12 cellular contexts compared by ENCODE assay signal in genomic region chr2:174332607-174333001, GRCh38. TPM values are rescaled to one million over a fixed set of nuclear protein-coding genes. Genes with fewer than 3 reads are reported as not detected.
DNase-seq lines count a peak whose midpoint lies in the region; ATAC-seq and TF ChIP-seq lines count a peak whose summit lies in the region.
"Had no signal": no experiment of that assay in that cellular context is flagged by ENCODE, and none has a peak within 500 bp of the region (broad histone marks: within the 10 kb centered on the region; RNA-seq: fewer than 3 reads in every experiment).

No MANE protein-coding gene starts in this region.

- no peaks in the 10 kb centered on the region for H3K9me3 ChIP-seq in ES-I3 (ENCODE audit: control insufficient read depth, insufficient read depth, low read length)
- H3K9me3 ChIP-seq in Karpas-422 (ENCODE audit: low read length) = no peaks in the 10 kb centered on the region
- H3K9me3 ChIP-seq: esophagus squamous epithelium had no signal

- H3K27ac Mint-ChIP-seq in activated T-cell treated with anti-CD3 and anti-CD28 coated beads, Interleukin-2, amount 50 U/mL, for 72 hours = no peak overlapping the region
- no peak overlapping the region for H3K27ac Mint-ChIP-seq in neural crest cell (ENCODE audit: unreplicated experiment)

- H3K36me3 ChIP-seq in ES-I3 (ENCODE audit: insufficient read depth, low read length) = no peaks in the 10 kb centered on the region
- no peaks in the 10 kb centered on the region for H3K36me3 ChIP-seq in Karpas-422 (ENCODE audit: insufficient read depth, low read length)
- H3K36me3 ChIP-seq: esophagus squamous epithelium had no signal

- H3K27me3 Mint-ChIP-seq in activated T-cell treated with anti-CD3 and anti-CD28 coated beads, Interleukin-2, amount 50 U/mL, for 72 hours (ENCODE audit: low read depth) = peaks cover 77% of the 10 kb centered on the region
- H3K27me3 Mint-ChIP-seq in neural crest cell (ENCODE audit: low read depth) = peaks cover 98% of the 10 kb centered on the region

- no peak overlapping the region for H2AFZ ChIP-seq in Karpas-422 (ENCODE audit: low read length)

- H3K79me2 ChIP-seq in Karpas-422 (ENCODE audit: low read length) = no peaks in the 10 kb centered on the region

- peak overlapping the region; percentile 66; the same call in 1 of the 2 replicates for H3K4me3 ChIP-seq in Karpas-422 (ENCODE audit: low read length)
- H3K4me3 ChIP-seq: lung had no signal

- H3K27ac ChIP-seq in Karpas-422 (ENCODE audit: low read length) = no peak overlapping the region
- H3K27ac ChIP-seq: esophagus squamous epithelium had no signal

- peaks cover 14% of the 10 kb centered on the region for H3K4me1 ChIP-seq in ES-I3 (ENCODE audit: insufficient read depth, low read length)
- peaks cover 47% of the 10 kb centered on the region for H3K4me1 ChIP-seq in Karpas-422 (ENCODE audit: low read length)

- peak; percentile 12 for TF ChIP-seq CTCF in neural crest cell (conservative IDR thresholded peaks at IDR 0.05)

- peaks cover 39% of the 10 kb centered on the region for H3K4me1 Mint-ChIP-seq in activated T-cell treated with anti-CD3 and anti-CD28 coated beads, Interleukin-2, amount 50 U/mL, for 72 hours (ENCODE audit: low read depth)
- peaks cover 58% of the 10 kb centered on the region for H3K4me1 Mint-ChIP-seq in neural crest cell

- H3K9me2 ChIP-seq in Karpas-422 (replicated peaks; ENCODE audit: insufficient read depth, low read length) = no peaks in the 10 kb centered on the region

- H3K27me3 ChIP-seq in Karpas-422 (ENCODE audit: low read length) = no peaks in the 10 kb centered on the region

- no peaks in the 10 kb centered on the region for H3K9me3 Mint-ChIP-seq in activated T-cell treated with anti-CD3 and anti-CD28 coated beads, Interleukin-2, amount 50 U/mL, for 72 hours
- H3K9me3 Mint-ChIP-seq in neural crest cell = no peaks in the 10 kb centered on the region

- H4K20me1 ChIP-seq in Karpas-422 (ENCODE audit: insufficient read depth, low read depth, low read length) = no peaks in the 10 kb centered on the region

- peaks cover 0 to 2% of the 10 kb centered on the region in 2 donors for H3K36me3 Mint-ChIP-seq in activated T-cell treated with anti-CD3 and anti-CD28 coated beads, Interleukin-2, amount 50 U/mL, for 72 hours (ENCODE audit: insufficient read depth in 2 of 2)
- H3K36me3 Mint-ChIP-seq in neural crest cell (ENCODE audit: low read depth) = peaks cover under 1% of the 10 kb centered on the region

- H3K9ac ChIP-seq in ES-I3 (ENCODE audit: low read depth, low read length) = peak overlapping the region; percentile 29; the same call in 1 of the 2 replicates
- no peak overlapping the region for H3K9ac ChIP-seq in Karpas-422 (ENCODE audit: low read length)

- no peak for ATAC-seq in activated T-cell treated with anti-CD3 and anti-CD28 coated beads, Interleukin-2, amount 50 U/mL, for 72 hours (replicated peaks in 1 of 2)
- no peak for ATAC-seq in HG02588 (IDR thresholded peaks at IDR 0.05; ENCODE audit: unreplicated experiment)

- H3K4me3 Mint-ChIP-seq in activated T-cell treated with anti-CD3 and anti-CD28 coated beads, Interleukin-2, amount 50 U/mL, for 72 hours = peak overlapping the region; percentile 78 to 80
- H3K4me3 Mint-ChIP-seq in neural crest cell = peak overlapping the region; percentile 81

- peak overlapping the region; percentile 63 for H3K4me2 ChIP-seq in Karpas-422 (ENCODE audit: low read depth, low read length, poor library complexity, severe bottlenecking)

- DNase-seq in Karpas-422 = no peak
- DNase-seq in activated T-cell treated with anti-CD3 and anti-CD28 coated beads, Interleukin-2, amount 50 U/mL, for 72 hours = peak in 1 of 2 donors; percentile 13
- no peak for DNase-seq in neural crest cell (ENCODE audit: low read depth, low spot score)
- DNase-seq in cortex of kidney (lab: John Stamatoyannopoulos, UW) = no peak
- no peak for DNase-seq in NCI-H2029 treated with DMSO at 0.1 percent for 48 hours (lab: John Stamatoyannopoulos, UW)
- DNase-seq: esophagus squamous epithelium, NCI-H2107, T-helper 9 cell had no signal

RNA-seq across cellular contexts. Expression of gene SP9, which starts 2.1 kb away (rescaled TPM):
- total RNA-seq in Karpas-422 (2014; rRNA removed; shearing (Covaris generic); ENCODE audit: low replicate concordance) = not detected in 2 replicates
- total RNA-seq in activated T-cell treated with anti-CD3 and anti-CD28 coated beads, Interleukin-2, amount 50 U/mL, for 72 hours = not detected
- 1.9 TPM in 2 replicates for total RNA-seq in neural crest cell
- total RNA-seq: esophagus squamous epithelium, lung, subcutaneous adipose tissue had no signal
